12 cellular contexts compared by ENCODE assay signal in genomic region chr17:35046245-35046644, GRCh38. TPM values are rescaled to one million over a fixed set of nuclear protein-coding genes. Genes with fewer than 3 reads are reported as not detected.
DNase-seq lines count a peak whose midpoint lies in the region; ATAC-seq and TF ChIP-seq lines count a peak whose summit lies in the region.
"Had no signal": no experiment of that assay in that cellular context is flagged by ENCODE, and none has a peak within 500 bp of the region (broad histone marks: within the 10 kb centered on the region; RNA-seq: fewer than 3 reads in every experiment).

No MANE protein-coding gene starts in this region.

- peaks cover 78% of the 10 kb centered on the region for H3K79me2 ChIP-seq in hepatocyte

- H4K20me1 ChIP-seq in hepatocyte (ENCODE audit: insufficient read depth, poor library complexity, severe bottlenecking) = peaks cover 17% of the 10 kb centered on the region

- ATAC-seq in activated T-cell treated with anti-CD3 and anti-CD28 coated beads, Interleukin-2, amount 50 U/mL, for 4 hours = no peak
- peak in 1 of 2 donors; percentile 62 for ATAC-seq in stimulated activated naive B cell treated with anti-CD40 and anti-IgM and Interleukin-4, amounts not matched to agents 10 μg/mL and 1 μg/mL and 100 μg/mL, for 72 hours (replicated peaks)

- H3K9me3 Mint-ChIP-seq in activated T-cell treated with anti-CD3 and anti-CD28 coated beads, Interleukin-2, amount 50 U/mL, for 4 hours = no peaks in the 10 kb centered on the region
- no peaks in the 10 kb centered on the region for H3K9me3 Mint-ChIP-seq in activated CD4-positive, alpha-beta memory T cell treated with anti-CD3 and anti-CD28 coated beads, Interleukin-2, amount 10 ng/mL, durations not matched to agents 7 days and 5 days
- no peaks in the 10 kb centered on the region for H3K9me3 Mint-ChIP-seq in stimulated activated naive B cell treated with anti-CD40 and anti-IgM and Interleukin-4, amounts not matched to agents 10 μg/mL and 1 μg/mL and 100 μg/mL, for 72 hours
- H3K9me3 Mint-ChIP-seq in progenitor cell of endocrine pancreas (ENCODE audit: low read depth) = peaks cover under 1% of the 10 kb centered on the region

- no peaks in the 10 kb centered on the region for H3K36me3 ChIP-seq in hepatocyte (replicated peaks; ENCODE audit: insufficient read depth, low read depth)

- H3K27ac Mint-ChIP-seq in activated CD4-positive, alpha-beta memory T cell treated with anti-CD3 and anti-CD28 coated beads, Interleukin-2, amount 10 ng/mL, durations not matched to agents 7 days and 5 days = peak overlapping the region; percentile 93
- peak overlapping the region; percentile 14 for H3K27ac Mint-ChIP-seq in stimulated activated naive B cell treated with anti-CD40 and anti-IgM and Interleukin-4, amounts not matched to agents 10 μg/mL and 1 μg/mL and 100 μg/mL, for 72 hours
- no peak overlapping the region for H3K27ac Mint-ChIP-seq in progenitor cell of endocrine pancreas

- H3K27me3 ChIP-seq in hepatocyte = no peaks in the 10 kb centered on the region

- TF ChIP-seq CTCF in hepatocyte (IDR thresholded peaks at IDR 0.05; ENCODE audit: poor library complexity) (no peak), progenitor cell of endocrine pancreas (IDR thresholded peaks at IDR 0.05; ENCODE audit: unreplicated experiment) (no peak)

- H3K9me2 ChIP-seq in hepatocyte (replicated peaks; ENCODE audit: insufficient read depth) = no peaks in the 10 kb centered on the region

- peaks cover 22% of the 10 kb centered on the region for H3K4me1 ChIP-seq in hepatocyte (ENCODE audit: insufficient read depth)

- H3K4me3 ChIP-seq in hepatocyte = no peak overlapping the region

- H3K9me3 ChIP-seq in hepatocyte (ENCODE audit: low read depth) = no peaks in the 10 kb centered on the region

- 83% methylated on average over 4 of the region's 4 CpGs for WGBS in hepatocyte (ENCODE audit: low lambda C conversion rate, missing lambda C conversion rate)

- no peaks in the 10 kb centered on the region for H3K27me3 Mint-ChIP-seq in activated T-cell treated with anti-CD3 and anti-CD28 coated beads, Interleukin-2, amount 50 U/mL, for 4 hours (ENCODE audit: low read depth)
- H3K27me3 Mint-ChIP-seq in activated CD4-positive, alpha-beta memory T cell treated with anti-CD3 and anti-CD28 coated beads, Interleukin-2, amount 10 ng/mL, durations not matched to agents 7 days and 5 days = no peaks in the 10 kb centered on the region
- no peaks in the 10 kb centered on the region for H3K27me3 Mint-ChIP-seq in stimulated activated naive B cell treated with anti-CD40 and anti-IgM and Interleukin-4, amounts not matched to agents 10 μg/mL and 1 μg/mL and 100 μg/mL, for 72 hours
- H3K27me3 Mint-ChIP-seq in progenitor cell of endocrine pancreas = no peaks in the 10 kb centered on the region

- peaks cover 8% of the 10 kb centered on the region for H3K36me3 Mint-ChIP-seq in activated T-cell treated with anti-CD3 and anti-CD28 coated beads, Interleukin-2, amount 50 U/mL, for 4 hours (ENCODE audit: insufficient read depth)
- H3K36me3 Mint-ChIP-seq in activated CD4-positive, alpha-beta memory T cell treated with anti-CD3 and anti-CD28 coated beads, Interleukin-2, amount 10 ng/mL, durations not matched to agents 7 days and 5 days (ENCODE audit: low read depth) = peaks cover 22% of the 10 kb centered on the region
- H3K36me3 Mint-ChIP-seq in stimulated activated naive B cell treated with anti-CD40 and anti-IgM and Interleukin-4, amounts not matched to agents 10 μg/mL and 1 μg/mL and 100 μg/mL, for 72 hours = peaks cover 0 to 6% of the 10 kb centered on the region in 2 donors
- H3K36me3 Mint-ChIP-seq in progenitor cell of endocrine pancreas (ENCODE audit: insufficient read depth) = peaks cover 3% of the 10 kb centered on the region

- H3K4me1 Mint-ChIP-seq in activated T-cell treated with anti-CD3 and anti-CD28 coated beads, Interleukin-2, amount 50 U/mL, for 4 hours (ENCODE audit: low read depth) = peaks cover 78% of the 10 kb centered on the region
- H3K4me1 Mint-ChIP-seq in activated CD4-positive, alpha-beta memory T cell treated with anti-CD3 and anti-CD28 coated beads, Interleukin-2, amount 10 ng/mL, durations not matched to agents 7 days and 5 days = peaks cover 49% of the 10 kb centered on the region
- peaks cover 30 to 42% of the 10 kb centered on the region in 2 donors for H3K4me1 Mint-ChIP-seq in stimulated activated naive B cell treated with anti-CD40 and anti-IgM and Interleukin-4, amounts not matched to agents 10 μg/mL and 1 μg/mL and 100 μg/mL, for 72 hours
- H3K4me1 Mint-ChIP-seq in progenitor cell of endocrine pancreas (ENCODE audit: low read depth) = peaks cover 25% of the 10 kb centered on the region

- DNase-seq in activated T-cell treated with anti-CD3 and anti-CD28 coated beads, Interleukin-2, amount 50 U/mL, for 4 hours = no peak
- no peak for DNase-seq in activated T-cell treated with anti-CD3 and anti-CD28 coated beads, Interleukin-2, amount 50 U/mL, for 48 hours
- no peak for DNase-seq in activated CD4-positive, alpha-beta memory T cell treated with anti-CD3 and anti-CD28 coated beads, Interleukin-2, amount 10 ng/mL, durations not matched to agents 7 days and 5 days
- DNase-seq in hepatocyte (ENCODE audit: low spot score) (no peak), progenitor cell of endocrine pancreas (ENCODE audit: low spot score, unreplicated experiment) (no peak), HEK293T (ENCODE audit: extremely low spot score) (no peak)
- no peak for DNase-seq in stimulated activated naive B cell treated with anti-CD40 and anti-IgM and Interleukin-4, amounts not matched to agents 10 μg/mL and 1 μg/mL and 100 μg/mL, for 72 hours
- no peak for DNase-seq in stimulated activated CD4-positive, alpha-beta T cell treated with anti-CD3 and anti-CD28 coated beads, Interleukin-12 subunit alpha, Interleukin-12 subunit beta, amount 100 ng/mL, for 4 hours
- DNase-seq: EL, midbrain, NCI-H2029 treated with DMSO at 0.1 percent for 48 hours, T1000 had no signal

- peak overlapping the region; percentile 75 for H3K4me3 Mint-ChIP-seq in activated T-cell treated with anti-CD3 and anti-CD28 coated beads, Interleukin-2, amount 50 U/mL, for 4 hours
- H3K4me3 Mint-ChIP-seq in activated CD4-positive, alpha-beta memory T cell treated with anti-CD3 and anti-CD28 coated beads, Interleukin-2, amount 10 ng/mL, durations not matched to agents 7 days and 5 days = peak overlapping the region; percentile 70
- peak overlapping the region; percentile 30 to 50 for H3K4me3 Mint-ChIP-seq in stimulated activated naive B cell treated with anti-CD40 and anti-IgM and Interleukin-4, amounts not matched to agents 10 μg/mL and 1 μg/mL and 100 μg/mL, for 72 hours
- no peak overlapping the region for H3K4me3 Mint-ChIP-seq in progenitor cell of endocrine pancreas (ENCODE audit: low read depth)

- POLR2A ChIA-PET in activated CD4-positive, alpha-beta memory T cell treated with anti-CD3 and anti-CD28 coated beads, Interleukin-2, amount 10 ng/mL, durations not matched to agents 7 days and 5 days (lab: Charles Lee) = interaction anchor here (0.7 to 10.7 kb wide), 23 partner anchors 11 to 197 kb away, joined by 3 to 126 read pairs (median 5); partner anchors contain the start of genes CCT6B, LIG3, RFFL and SLFN5
- POLR2A ChIA-PET in HEK293T (lab: Yijun Ruan, JAX) = interaction anchor here (1.0 to 1.7 kb wide), 2 partner anchors 18 to 56 kb away, joined by 4 to 11 read pairs; partner anchors contain the start of gene RFFL

- H3K4me2 ChIP-seq in hepatocyte = peak overlapping the region; percentile 52

- H3K27ac ChIP-seq in hepatocyte = peak overlapping the region; percentile 24

- H2AFZ ChIP-seq in hepatocyte = no peak overlapping the region

- CTCF ChIA-PET in activated CD4-positive, alpha-beta memory T cell treated with anti-CD3 and anti-CD28 coated beads, Interleukin-2, amount 10 ng/mL, durations not matched to agents 7 days and 5 days (lab: Charles Lee) = interaction anchor here (1.0 to 3.1 kb wide), 9 partner anchors 18 to 74 kb away, joined by 3 to 24 read pairs (median 5); partner anchors contain the start of genes RAD51D and RFFL
- CTCF ChIA-PET in HEK293T (lab: Yijun Ruan, JAX) = no interaction called here

TF ChIP-seq in HEK293T, 16 proteins besides CTCF, POLR2A, EP300 and RAD21:
- no peak for TF ChIP-seq FOXK2 (IDR thresholded peaks at IDR 0.05)
TF ChIP-seq in HEK293T: peak in this region for 0.

RNA-seq across cellular contexts. Expression of gene RFFL, which starts 17.3 kb away (rescaled TPM):
- 10 to 100 TPM; 19.6 to 28.2 (median 20.3) TPM for total RNA-seq in activated T-cell treated with anti-CD3 and anti-CD28 coated beads, Interleukin-2, amount 50 U/mL, for 4 hours
- total RNA-seq in activated CD4-positive, alpha-beta memory T cell treated with anti-CD3 and anti-CD28 coated beads, Interleukin-2, amount 10 ng/mL, durations not matched to agents 7 days and 5 days = 10 to 100 TPM; 47.3 to 53.9 TPM
- total RNA-seq in hepatocyte (22.7 and 22.9 TPM in 2 replicates), progenitor cell of endocrine pancreas (34.0 and 35.2 TPM in 2 replicates)
- polyA plus RNA-seq in hepatocyte = 12.9 and 14.0 TPM in 2 replicates
